ENCODE assay signal across 8 cellular contexts in the genomic region with DNA sequence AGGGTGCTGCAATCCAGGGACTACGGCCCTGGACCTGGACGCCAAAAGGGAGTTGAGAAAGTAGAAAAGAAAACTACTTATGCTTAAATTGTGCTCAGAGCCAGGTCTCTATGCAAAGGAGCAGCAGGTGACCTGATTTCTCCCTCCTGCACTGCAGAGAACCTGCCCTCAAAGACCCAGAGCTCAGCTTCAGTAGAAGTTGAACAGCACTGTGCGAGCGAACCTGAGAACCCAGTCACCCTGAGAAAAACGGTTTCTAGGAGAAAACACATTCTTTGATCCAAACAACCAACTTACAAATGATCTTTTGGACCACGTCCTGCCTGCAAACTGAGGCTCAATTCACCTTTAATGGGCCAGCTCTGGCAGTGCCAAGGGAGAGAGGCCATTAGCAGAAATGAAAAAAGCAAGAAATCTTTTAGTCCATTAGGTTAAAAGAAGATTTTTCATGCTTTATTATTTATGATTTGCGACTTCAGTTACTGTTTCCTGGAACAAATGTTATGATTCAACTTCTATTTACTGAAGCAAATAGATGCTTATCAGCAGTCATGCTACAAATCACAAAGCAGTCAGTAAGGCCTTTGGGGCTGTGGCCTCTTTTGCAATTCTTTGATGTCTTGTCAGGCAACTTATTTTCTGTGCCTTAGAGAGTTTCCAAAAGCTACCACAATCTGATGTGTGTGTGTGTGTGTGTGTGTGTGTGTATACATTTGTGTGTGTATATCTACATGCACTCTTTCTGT.
DNase-seq lines count a peak whose midpoint lies in the region; ATAC-seq, FAIRE-seq and TF ChIP-seq lines count a peak whose summit lies in the region.

No MANE protein-coding gene starts in this region.

- H3K56ac ChIP-seq in IMR-90 (ENCODE audit: extremely low read depth, insufficient read depth, low read length): no peak overlapping the region

- no peaks in the 10 kb centered on the region for H3K79me1 ChIP-seq in IMR-90 (ENCODE audit: low read depth in 1 of 2, low read length in 2 of 2)

- H3K23ac ChIP-seq in IMR-90 (ENCODE audit: low read depth, low read length): no peak overlapping the region

- H3K27ac Mint-ChIP-seq in activated B cell treated with CpG ODN at 0.5 μM for 24 hours: peak overlapping the region; percentile 99

- BruUV-seq in IMR-90 (replicated peaks; lab: Mats Ljungman, UMichigan): no TSS peak

- no peak overlapping the region for H2AFZ ChIP-seq in IMR-90 (replicated peaks; ENCODE audit: low read length, poor library complexity)

- no peak overlapping the region for H4K5ac ChIP-seq in IMR-90 (ENCODE audit: low read depth, low read length)

- H3K18ac ChIP-seq in IMR-90 (ENCODE audit: low read depth, low read length): no peak overlapping the region

- TF ChIP-seq CTCF in IMR-90 (conservative IDR thresholded peaks at IDR 0.05; ENCODE audit: low read depth, low read length) (no peak), activated B cell treated with CpG ODN at 0.5 μM for 24 hours (IDR thresholded peaks at IDR 0.05) (no peak)

- in situ Hi-C loops in IMR-90 (cut with MboI; ENCODE audit: low sequenced_read_pairs) (no loop called here), HAP-1 (cut with MboI; ENCODE audit: low sequenced_read_pairs) (no loop called here)

- no peak overlapping the region for H2BK120ac ChIP-seq in IMR-90 (ENCODE audit: low read depth, low read length)

- no peak overlapping the region for H4K8ac ChIP-seq in IMR-90 (ENCODE audit: low read depth in 2 of 2, low read length in 2 of 2)

- H3K9me3 Mint-ChIP-seq in activated B cell treated with CpG ODN at 0.5 μM for 24 hours: no peaks in the 10 kb centered on the region

- no peaks in the 10 kb centered on the region for H4K20me1 ChIP-seq in IMR-90 (ENCODE audit: insufficient read depth, low read length)

- CTCF ChIA-PET in IMR-90 (lab: Yijun Ruan, JAX) (no interaction called here), activated B cell treated with CpG ODN at 0.5 μM for 24 hours (lab: Charles Lee) (interaction anchor here (0.8 to 1.4 kb wide), 3 partner anchors 9 to 115 kb away, joined by 3 to 9 read pairs (median 6); no protein-coding TSS in a partner anchor)

- peaks cover 8% of the 10 kb centered on the region for H3K4me1 ChIP-seq in IMR-90 (ENCODE audit: control insufficient read depth, insufficient read depth, low read length)
- no peaks in the 10 kb centered on the region; the same call in 1 of the 2 replicates for H3K4me1 ChIP-seq in HAP-1

- no peak overlapping the region for H3K4ac ChIP-seq in IMR-90 (ENCODE audit: low read depth, low read length)

- no peak overlapping the region for H3K4me2 ChIP-seq in IMR-90 (ENCODE audit: low read depth, low read length)

- H3K27ac ChIP-seq in IMR-90 (ENCODE audit: insufficient read depth, low read length): no peak overlapping the region

- POLR2A ChIA-PET in IMR-90 (lab: Charles Lee; ENCODE audit: unreplicated experiment): no interaction called here
- POLR2A ChIA-PET in activated B cell treated with CpG ODN at 0.5 μM for 24 hours (lab: Charles Lee): interaction anchor here (0.9 to 3.4 kb wide), 14 partner anchors 7 to 115 kb away, joined by 3 to 130 read pairs (median 10); partner anchors contain the start of genes GNA13 and LRRC37A3

- no peak overlapping the region for H2BK5ac ChIP-seq in IMR-90 (ENCODE audit: low read depth, low read length, poor library complexity, severe bottlenecking)

- no peaks in the 10 kb centered on the region for H3K27me3 Mint-ChIP-seq in activated B cell treated with CpG ODN at 0.5 μM for 24 hours

- intact Hi-C loops in IMR-90 (cut with micrococcal nuclease) (no loop called here), activated B cell treated with CpG ODN at 0.5 μM for 24 hours (cut with micrococcal nuclease) (loop anchor here (5.0 kb wide), 1 partner anchor 478 kb away; the partner anchor contains the start of genes CEP95 and DDX5)

- H2AK5ac ChIP-seq in IMR-90 (ENCODE audit: low read depth, low read length): no peak overlapping the region

- H3K9me1 ChIP-seq in IMR-90 (ENCODE audit: insufficient read depth, low read length): peaks cover 7% of the 10 kb centered on the region; the same call in 1 of the 2 replicates

- dilution Hi-C loops in IMR-90 (cut with HindIII; ENCODE audit: low sequenced_read_pairs, unreplicated experiment): no loop called here

- DNase-seq in IMR-90: peak; percentile 23
- DNase-seq in activated B cell treated with CpG ODN at 0.5 μM for 24 hours: no peak
- peak; percentile 32 for DNase-seq in ecto neural progenitor cell (ENCODE audit: low spot score)
- DNase-seq in retina: peak; percentile 10
- DNase-seq in cerebellar cortex (ENCODE audit: low spot score): no peak
- DNase-seq in HAP-1 (ENCODE audit: low spot score in 2 of 2): no peak
- DNase-seq in RCC 7860 (ENCODE audit: low spot score): no peak

- H2BK15ac ChIP-seq in IMR-90 (ENCODE audit: low read depth, low read length): no peak overlapping the region

- no peaks in the 10 kb centered on the region for H3K36me3 Mint-ChIP-seq in activated B cell treated with CpG ODN at 0.5 μM for 24 hours (ENCODE audit: low read depth)

- no peak overlapping the region for H3K9ac ChIP-seq in IMR-90 (ENCODE audit: low read depth, low read length)

- H3K4me3 ChIP-seq in IMR-90 (ENCODE audit: insufficient read depth, low read depth, low read length): no peak overlapping the region
- no peak overlapping the region for H3K4me3 ChIP-seq in HAP-1

- FAIRE-seq in RCC 7860 (lab: Jason Lieb, UNC): no peak

- no peaks in the 10 kb centered on the region for H3K36me3 ChIP-seq in IMR-90 (ENCODE audit: control insufficient read depth, insufficient read depth, low read length)
- H3K36me3 ChIP-seq in HAP-1 (replicated peaks): no peaks in the 10 kb centered on the region

- peak overlapping the region; percentile 81 for H3K4me3 Mint-ChIP-seq in activated B cell treated with CpG ODN at 0.5 μM for 24 hours

- no peaks in the 10 kb centered on the region for H3K9me3 ChIP-seq in IMR-90 (ENCODE audit: control insufficient read depth, insufficient read depth, low read length)
- H3K9me3 ChIP-seq in HAP-1: no peaks in the 10 kb centered on the region

- H3K4me1 Mint-ChIP-seq in activated B cell treated with CpG ODN at 0.5 μM for 24 hours: peaks cover 63% of the 10 kb centered on the region

- H3K14ac ChIP-seq in IMR-90 (replicated peaks; ENCODE audit: low read depth, low read length): no peak overlapping the region

- no peak overlapping the region for H2BK20ac ChIP-seq in IMR-90 (ENCODE audit: low read depth, low read length)

- H2AK9ac ChIP-seq in IMR-90 (replicated peaks; ENCODE audit: low read depth, low read length, poor library complexity): no peak overlapping the region

- WGBS in IMR-90 (ENCODE audit: extremely low coverage in 2 of 2, insufficient read length in 1 of 2), 2 experiments: 73% methylated on average over 3 of the region's 7 CpGs; no CpG with 5 or more reads in 1 of the 2 experiments

- no peaks in the 10 kb centered on the region for H3K27me3 ChIP-seq in IMR-90 (ENCODE audit: control insufficient read depth, insufficient read depth, low read length)
- no peaks in the 10 kb centered on the region for H3K27me3 ChIP-seq in HAP-1 (ENCODE audit: low read depth)

- no peak for TF ChIP-seq RAD21 in IMR-90 (IDR thresholded peaks at IDR 0.05; ENCODE audit: low read length)

- H4K91ac ChIP-seq in IMR-90 (ENCODE audit: insufficient read depth, low read depth, low read length): no peak overlapping the region

- TF ChIP-seq POLR2A in IMR-90 (IDR thresholded peaks at IDR 0.05; ENCODE audit: low read depth, low read length): no peak

- ATAC-seq in IMR-90 (ENCODE audit: low read depth) (peak; percentile 42), activated B cell treated with CpG ODN at 0.5 μM for 24 hours (ENCODE audit: low read depth) (no peak), HG02884 (IDR thresholded peaks at IDR 0.05; ENCODE audit: unreplicated experiment) (no peak)

TF ChIP-seq in IMR-90, 13 proteins besides CTCF, POLR2A, EP300 and RAD21:
- TF ChIP-seq NFE2L2 (IDR thresholded peaks at IDR 0.05; ENCODE audit: low read depth, low read length) (no peak), ELK1 (IDR thresholded peaks at IDR 0.05; ENCODE audit: borderline replicate concordance, low read depth, low read length) (no peak), SMC3 (IDR thresholded peaks at IDR 0.05; ENCODE audit: low read depth, low read length) (no peak), CEBPB (IDR thresholded peaks at IDR 0.05; ENCODE audit: low read depth, low read length) (no peak), CHD1 (IDR thresholded peaks at IDR 0.05; ENCODE audit: low read depth, low read length) (no peak), RCOR1 (IDR thresholded peaks at IDR 0.05; ENCODE audit: insufficient replicate concordance, low read length) (no peak), BHLHE40 (IDR thresholded peaks at IDR 0.05; ENCODE audit: low read depth, low read length) (no peak), MXI1 (IDR thresholded peaks at IDR 0.05; ENCODE audit: borderline replicate concordance, low read depth, low read length) (no peak), RFX5 (IDR thresholded peaks at IDR 0.05; ENCODE audit: low read depth, low read length) (no peak), MAZ (IDR thresholded peaks at IDR 0.05; ENCODE audit: borderline replicate concordance, low read depth, low read length) (no peak), MAFK (IDR thresholded peaks at IDR 0.05; ENCODE audit: low read depth, low read length) (no peak)

Comparison
In these comparisons a context has a peak if more than half of its experiments do, and no peak if none do; other contexts are left out.
1. DNase-seq: peak in IMR-90 (single experiment), ecto neural progenitor cell (single experiment) and retina (single experiment); none in activated B cell treated with CpG ODN at 0.5 μM for 24 hours (single experiment), cerebellar cortex (single experiment), HAP-1 (0 of 2) and RCC 7860 (single experiment).